Comparison of ENCODE assay signal across 1 cellular context in the genomic region with DNA sequence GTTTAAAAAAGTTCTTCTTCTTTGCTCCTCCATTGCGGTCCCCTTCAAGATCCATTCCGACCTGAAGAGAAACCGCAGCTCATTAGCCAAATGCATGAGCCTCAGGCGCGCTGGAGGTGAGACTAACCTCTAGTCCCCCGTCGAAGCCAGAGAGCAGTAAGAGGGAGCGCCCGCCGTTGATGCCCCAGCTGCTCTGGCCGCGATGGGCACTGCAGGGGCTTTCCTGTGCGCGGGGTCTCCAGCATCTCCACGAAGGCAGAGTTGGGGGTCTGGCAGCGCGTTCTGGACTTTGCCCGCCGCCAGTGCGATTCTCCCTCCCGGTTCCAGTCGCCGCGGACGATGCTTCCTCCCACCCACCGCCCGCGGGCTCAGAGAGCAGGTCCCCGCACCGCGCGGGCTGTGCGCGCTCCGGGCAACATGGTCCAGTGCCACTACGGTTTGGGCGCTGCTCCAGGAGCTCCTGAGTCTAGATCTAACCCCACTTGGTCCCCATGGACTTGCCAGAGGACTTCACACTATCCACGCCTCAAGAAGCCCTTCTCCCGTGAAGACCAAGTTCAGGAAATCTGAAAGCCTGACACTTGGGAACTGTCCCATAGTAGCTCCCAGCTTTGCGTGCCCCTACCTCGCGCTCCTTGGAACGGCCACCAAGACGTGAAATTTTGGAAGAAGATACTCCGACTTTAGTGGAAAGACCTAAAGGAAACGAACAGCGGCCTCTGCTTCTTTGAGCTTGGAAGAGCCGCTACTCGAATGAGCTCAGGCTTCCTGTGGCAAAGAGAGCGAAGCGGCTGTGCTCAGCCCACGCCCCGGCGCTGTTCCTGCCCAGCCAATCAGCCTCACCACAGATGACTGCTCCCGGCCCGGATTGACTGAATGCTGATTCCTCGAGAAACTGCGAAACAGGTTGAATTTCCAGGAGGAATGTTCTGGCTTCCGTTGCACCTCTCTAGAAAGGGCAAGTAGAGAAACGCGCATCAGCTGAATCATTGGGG.
TF ChIP-seq lines count a peak whose summit lies in the region.

A gene (minus strand): TSS at position 755 of the 995 bp plus-strand sequence. CDS start 700 bp downstream, at position 55.

TF ChIP-seq in K562, 482 proteins besides CTCF, POLR2A, EP300 and RAD21 (continued from another document):
- TF ChIP-seq SMARCB1 (IDR thresholded peaks at IDR 0.05; ENCODE audit: insufficient read length, low read depth) (no peak), SIN3A (IDR thresholded peaks at IDR 0.05; ENCODE audit: borderline replicate concordance in 2 of 2, control insufficient read depth in 1 of 2, low read depth in 2 of 2, low read length in 2 of 2) (no peak)
TF ChIP-seq in K562: peak in this region for 1.
